17 cellular contexts compared by ENCODE assay signal in genomic region chr3:73210759-73211158, GRCh38.
A peak's percentile ranks its signal among the peaks of the same experiment; 100 is the strongest.
DNase-seq lines count a peak whose midpoint lies in the region; ATAC-seq and TF ChIP-seq lines count a peak whose summit lies in the region.
"Had no signal": no experiment of that assay in that cellular context is flagged by ENCODE, and none has a peak within 500 bp of the region (broad histone marks: within the 10 kb centered on the region; RNA-seq: fewer than 3 reads in every experiment).

No MANE protein-coding gene starts in this region.

- peak; percentile 3 for DNase-seq in NCI-H1092 treated with DMSO at 0.1 percent for 48 hours (lab: John Stamatoyannopoulos, UW)
- no peak for DNase-seq in NCI-H1092 (lab: John Stamatoyannopoulos, UW)
- DNase-seq in coronary artery (ENCODE audit: low spot score) = no peak
- DNase-seq in activated CD8-positive, alpha-beta memory T cell treated with anti-CD3 and anti-CD28 coated beads for 24 hours = no peak
- no peak for DNase-seq in stimulated activated naive CD8-positive, alpha-beta T cell treated with anti-CD3 and anti-CD28 coated beads, Interleukin-15, amount 100 ng/mL, for 72 hours
- DNase-seq: Calu3; CD4-positive, alpha-beta memory T cell; COR-L47; DMS53; DMS79 treated with DMSO at 0.1 percent for 48 hours; GM23248; H7; HCEC 1CT had no signal

- no peak for TF ChIP-seq CTCF in brain (conservative IDR thresholded peaks at IDR 0.05)
- TF ChIP-seq CTCF in coronary artery (IDR thresholded peaks at IDR 0.05) = no peak

- peaks cover 15 to 38% (median 31%) of the 10 kb centered on the region in 11 experiments for H3K9me3 ChIP-seq in BLaER1 treated with 17β-estradiol and CSF1 and Interleukin-3, amounts not matched to agents 10 nM and 100 nM (replicated peaks in 1 of 11)

- no peaks in the 10 kb centered on the region for H4K20me1 ChIP-seq in BLaER1 treated with 17β-estradiol and CSF1 and Interleukin-3, amounts not matched to agents 10 nM and 100 nM

- peaks cover 48 to 69% (median 55%) of the 10 kb centered on the region in 10 experiments for H3K4me1 ChIP-seq in BLaER1 treated with 17β-estradiol and CSF1 and Interleukin-3, amounts not matched to agents 10 nM and 100 nM

- peak overlapping the region in 9 of 11 experiments; percentile 56 to 92 (median 82); a peak in 15 of 22 replicates for H3K27ac ChIP-seq in BLaER1 treated with 17β-estradiol and CSF1 and Interleukin-3, amounts not matched to agents 10 nM and 100 nM
- no peak overlapping the region for H3K27ac ChIP-seq in coronary artery
- H3K27ac ChIP-seq: 22Rv1, GM23248 had no signal

- H3K4me1 Mint-ChIP-seq in brain = peaks cover 40% of the 10 kb centered on the region
- no peaks in the 10 kb centered on the region for H3K4me1 Mint-ChIP-seq in stimulated activated naive CD8-positive, alpha-beta T cell treated with anti-CD3 and anti-CD28 coated beads, Interleukin-15, amount 100 ng/mL, for 72 hours
- H3K4me1 Mint-ChIP-seq: CD4-positive, alpha-beta memory T cell had no signal

- peak overlapping the region in 10 of 11 experiments; percentile 1 to 81 (median 66); a peak in 17 of 22 replicates for H3K4me2 ChIP-seq in BLaER1 treated with 17β-estradiol and CSF1 and Interleukin-3, amounts not matched to agents 10 nM and 100 nM

- peaks cover 0 to 3% (median 3%) of the 10 kb centered on the region in 5 experiments for H3K9me3 Mint-ChIP-seq in brain
- no peaks in the 10 kb centered on the region for H3K9me3 Mint-ChIP-seq in stimulated activated naive CD8-positive, alpha-beta T cell treated with anti-CD3 and anti-CD28 coated beads, Interleukin-15, amount 100 ng/mL, for 72 hours

- H3K36me3 Mint-ChIP-seq in brain = no peaks in the 10 kb centered on the region
- H3K36me3 Mint-ChIP-seq: CD4-positive, alpha-beta memory T cell had no signal

- H3K4me3 Mint-ChIP-seq in brain = no peak overlapping the region
- H3K4me3 Mint-ChIP-seq in stimulated activated naive CD8-positive, alpha-beta T cell treated with anti-CD3 and anti-CD28 coated beads, Interleukin-15, amount 100 ng/mL, for 72 hours = no peak overlapping the region
- H3K4me3 Mint-ChIP-seq: CD4-positive, alpha-beta memory T cell had no signal

- ATAC-seq in stimulated activated naive CD8-positive, alpha-beta T cell treated with anti-CD3 and anti-CD28 coated beads, Interleukin-15, amount 100 ng/mL, for 72 hours = no peak
- ATAC-seq: GM12878 had no signal

- H3K27me3 ChIP-seq in BLaER1 treated with 17β-estradiol and CSF1 and Interleukin-3, amounts not matched to agents 10 nM and 100 nM = no peaks in the 10 kb centered on the region

- H3K4me3 ChIP-seq in BLaER1 treated with 17β-estradiol and CSF1 and Interleukin-3, amounts not matched to agents 10 nM and 100 nM = peak overlapping the region in 1 of 10 experiments; percentile 3; a peak in 1 of 20 replicates
- no peak overlapping the region for H3K4me3 ChIP-seq in coronary artery
- H3K4me3 ChIP-seq: GM12878, GM23248 had no signal

- H3K36me3 ChIP-seq in BLaER1 treated with 17β-estradiol and CSF1 and Interleukin-3, amounts not matched to agents 10 nM and 100 nM = peaks cover 0 to 3% (median 0%) of the 10 kb centered on the region in 11 experiments; a peak in 2 of 22 replicates

- H3K27me3 Mint-ChIP-seq in brain = peaks cover 1% of the 10 kb centered on the region
- peaks cover 12% of the 10 kb centered on the region for H3K27me3 Mint-ChIP-seq in stimulated activated naive CD8-positive, alpha-beta T cell treated with anti-CD3 and anti-CD28 coated beads, Interleukin-15, amount 100 ng/mL, for 72 hours

- H3K9ac ChIP-seq in BLaER1 treated with 17β-estradiol and CSF1 and Interleukin-3, amounts not matched to agents 10 nM and 100 nM = peak overlapping the region in 2 of 11 experiments; percentile 11 to 19; a peak in 1 of 22 replicates
- H3K9ac ChIP-seq: GM23248 had no signal

- H3K27ac Mint-ChIP-seq in brain = peak overlapping the region in 4 of 5 experiments; percentile 40 to 86 (median 58)
- H3K27ac Mint-ChIP-seq in stimulated activated naive CD8-positive, alpha-beta T cell treated with anti-CD3 and anti-CD28 coated beads, Interleukin-15, amount 100 ng/mL, for 72 hours = no peak overlapping the region
- H3K27ac Mint-ChIP-seq: CD4-positive, alpha-beta memory T cell had no signal

Comparison
In these comparisons a context has a peak if more than half of its experiments do, and no peak if none do; other contexts are left out.
1. H3K27ac ChIP-seq: peak in BLaER1 treated with 17β-estradiol and CSF1 and Interleukin-3, amounts not matched to agents 10 nM and 100 nM (9 of 11); none in coronary artery (0 of 2).
2. H3K27ac Mint-ChIP-seq: peak in brain (4 of 5); none in stimulated activated naive CD8-positive, alpha-beta T cell treated with anti-CD3 and anti-CD28 coated beads, Interleukin-15, amount 100 ng/mL, for 72 hours (0 of 2).